8 cellular contexts compared by ENCODE assay signal in genomic region chr15:99076109-99076508, GRCh38. TPM values are rescaled to one million over a fixed set of nuclear protein-coding genes. Genes with fewer than 3 reads are reported as not detected.
DNase-seq lines count a peak whose midpoint lies in the region; ATAC-seq, FAIRE-seq and TF ChIP-seq lines count a peak whose summit lies in the region.

No MANE protein-coding gene starts in this region.

- no peaks in the 10 kb centered on the region for H3K79me2 ChIP-seq in MM.1S (ENCODE audit: low read length)

- H3K9ac ChIP-seq in MM.1S (ENCODE audit: low read length) = peak overlapping the region; percentile 46; the same call in 1 of the 2 replicates

- H3K36me3 ChIP-seq in A673 (ENCODE audit: insufficient read depth, low read length, poor library complexity, severe bottlenecking) (no peaks in the 10 kb centered on the region), MM.1S (replicated peaks; ENCODE audit: insufficient read depth, low read length) (no peaks in the 10 kb centered on the region)

- H3K4me2 ChIP-seq in MM.1S (ENCODE audit: low read depth, low read length) = peak overlapping the region; percentile 84

- H3F3A ChIP-seq in MM.1S (ENCODE audit: insufficient read depth, low read length) = no peaks in the 10 kb centered on the region

- DNase-seq in A673 (ENCODE audit: low spot score) = no peak
- peak; percentile 15 for DNase-seq in MM.1S
- DNase-seq in epithelial cell of proximal tubule (ENCODE audit: low read depth) = no peak
- DNase-seq in NCI-H187 treated with DMSO at 0.1 percent for 48 hours (lab: John Stamatoyannopoulos, UW) = no peak
- no peak for DNase-seq in NCI-H1048 (lab: John Stamatoyannopoulos, UW)
- DNase-seq in NCI-H2196 (lab: John Stamatoyannopoulos, UW; ENCODE audit: unreplicated experiment) = no peak
- DNase-seq in D721Med (ENCODE audit: insufficient read length, low spot score) = no peak

- no peak for TF ChIP-seq CTCF in A673 (conservative IDR thresholded peaks at IDR 0.05; ENCODE audit: low read depth, low read length)
- TF ChIP-seq CTCF in MM.1S (IDR thresholded peaks at IDR 0.05; ENCODE audit: low read length) = no peak
- no peak for TF ChIP-seq CTCF in epithelial cell of proximal tubule (conservative IDR thresholded peaks at IDR 0.05; ENCODE audit: low read depth, low read length)
- no peak for TF ChIP-seq CTCF in D721Med (IDR thresholded peaks at IDR 0.05; ENCODE audit: insufficient read depth, missing control alignments)

- peak overlapping the region; percentile 28 for H3K4me3 ChIP-seq in A673 (ENCODE audit: low read depth, low read length, poor library complexity, severe bottlenecking)
- peak overlapping the region; percentile 67 for H3K4me3 ChIP-seq in MM.1S (ENCODE audit: low read length)
- H3K4me3 ChIP-seq in epithelial cell of proximal tubule (ENCODE audit: low read depth, low read length) = peak overlapping the region; percentile 44

- H3K27ac ChIP-seq in A673 (ENCODE audit: low read depth, low read length, poor library complexity, severe bottlenecking) = no peak overlapping the region
- no peak overlapping the region for H3K27ac ChIP-seq in MM.1S (ENCODE audit: low read length)

- H2AFZ ChIP-seq in MM.1S (ENCODE audit: low read length) = peak overlapping the region; percentile 89

- H4K20me1 ChIP-seq in MM.1S (ENCODE audit: insufficient read depth, low read length) = no peaks in the 10 kb centered on the region

- no peaks in the 10 kb centered on the region for H3K9me3 ChIP-seq in A673 (ENCODE audit: low read depth, low read length, poor library complexity, severe bottlenecking)
- no peaks in the 10 kb centered on the region for H3K9me3 ChIP-seq in MM.1S (replicated peaks; ENCODE audit: insufficient read depth, low read length)

- H3K27me3 ChIP-seq in A673 (replicated peaks; ENCODE audit: insufficient read depth, low read depth, low read length, poor library complexity) = no peaks in the 10 kb centered on the region
- no peaks in the 10 kb centered on the region for H3K27me3 ChIP-seq in MM.1S (replicated peaks; ENCODE audit: insufficient read depth, low read length)

- H3K9me2 ChIP-seq in MM.1S (replicated peaks; ENCODE audit: insufficient read depth, low read length) = no peaks in the 10 kb centered on the region

- no TSS peak for BruUV-seq in A673 (replicated peaks; lab: Mats Ljungman, UMichigan)

- CTCF ChIA-PET in A673 (lab: Charles Lee) = interaction anchor here (0.6 to 1.3 kb wide), 8 partner anchors 17 to 557 kb away, joined by 3 to 8 read pairs (median 3); no protein-coding TSS in a partner anchor

- H3K4me1 ChIP-seq in A673 (ENCODE audit: insufficient read depth, low read length, poor library complexity, severe bottlenecking) (no peaks in the 10 kb centered on the region), MM.1S (ENCODE audit: low read length) (no peaks in the 10 kb centered on the region)

- peak; percentile 11 for ATAC-seq in GM18498 (IDR thresholded peaks at IDR 0.05; ENCODE audit: unreplicated experiment)

- POLR2A ChIA-PET in A673 (lab: Charles Lee; ENCODE audit: low non-redundant PET) = no interaction called here

- no peak for FAIRE-seq in D721Med (lab: Jason Lieb, UNC)

- intact Hi-C loops in A673 (cut with micrococcal nuclease; ENCODE audit: unreplicated experiment) = loop anchor here (1.0 to 10.0 kb wide), 3 partner anchors 191 to 634 kb away; no protein-coding TSS in a partner anchor

RNA-seq across cellular contexts. Expression of gene SYNM, which starts 28.8 kb away (rescaled TPM):
- total RNA-seq in A673 (2021) = 2.6 and 2.7 TPM in 2 replicates
- 2.1 and 2.8 TPM in 2 replicates for total RNA-seq in epithelial cell of proximal tubule
